ENCODE assay signal across 29 cellular contexts in the genomic region with DNA sequence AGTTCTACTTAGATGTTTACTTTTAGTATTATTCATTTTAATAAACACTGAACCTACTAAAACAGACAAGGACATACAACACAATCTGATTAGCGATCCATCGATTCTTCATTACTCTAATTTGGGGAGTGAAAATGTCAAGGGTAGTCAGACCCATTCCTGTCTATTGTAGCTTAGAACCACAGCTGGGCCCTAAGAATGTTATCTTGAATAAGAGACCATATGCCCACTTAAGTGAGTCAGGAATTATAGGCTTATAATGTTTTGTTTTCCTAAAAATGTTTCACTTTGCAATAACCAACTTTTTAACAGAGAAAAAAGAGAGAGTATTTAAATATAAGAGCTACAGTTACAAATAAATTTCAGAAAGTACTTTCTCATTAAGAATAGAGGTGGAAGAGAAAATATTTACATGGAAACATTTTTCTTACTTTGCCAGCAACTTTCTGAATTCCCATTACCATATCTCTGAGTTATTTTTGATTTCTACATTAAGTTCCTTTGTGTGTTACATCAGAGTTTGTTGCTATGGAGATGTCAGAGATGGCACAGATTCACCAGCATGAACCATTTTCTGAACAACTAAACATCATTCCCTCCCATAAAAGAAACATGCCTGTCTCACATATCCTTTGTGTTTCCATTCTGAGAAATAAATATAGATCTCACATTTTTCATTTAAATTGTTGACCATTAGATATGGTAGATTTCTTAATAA.
DNase-seq lines count a peak whose midpoint lies in the region; ATAC-seq, FAIRE-seq and TF ChIP-seq lines count a peak whose summit lies in the region.
"Had no signal": no experiment of that assay in that cellular context is flagged by ENCODE, and none has a peak within 500 bp of the region (broad histone marks: within the 10 kb centered on the region; RNA-seq: fewer than 3 reads in every experiment).

No MANE protein-coding gene starts in this region.

- H2BK15ac ChIP-seq in mesenchymal stem cell (ENCODE audit: low read depth, poor library complexity, severe bottlenecking), result no peak overlapping the region

- no peak overlapping the region for H2BK120ac ChIP-seq in mesenchymal stem cell (ENCODE audit: low read depth, low read length)

- no peak overlapping the region for H2AK5ac ChIP-seq in mesenchymal stem cell (ENCODE audit: low read length, severe bottlenecking)

- ATAC-seq in HG02610 (IDR thresholded peaks at IDR 0.05; ENCODE audit: unreplicated experiment), result no peak
- no peak for ATAC-seq in HG03457 (IDR thresholded peaks at IDR 0.05; ENCODE audit: unreplicated experiment)
- ATAC-seq: activated naive CD4-positive, alpha-beta T cell treated with anti-CD3 and anti-CD28 coated beads, Interleukin-2, amount 50 U/mL, for 72 hours; foreskin keratinocyte; heart right ventricle; lower lobe of right lung; natural killer cell had no signal

- no peaks in the 10 kb centered on the region for H3K4me1 ChIP-seq in mesenchymal stem cell (ENCODE audit: control insufficient read depth, insufficient read depth, low read depth, low read length)
- H3K4me1 ChIP-seq: foreskin keratinocyte, heart right ventricle, lower lobe of right lung, testis had no signal

- no peak overlapping the region for H2BK12ac ChIP-seq in mesenchymal stem cell (ENCODE audit: low read length in 2 of 2)

- no peak overlapping the region for H3K4me2 ChIP-seq in mesenchymal stem cell (ENCODE audit: low read length, poor library complexity, severe bottlenecking)
- H3K4me2 ChIP-seq: PC-9 had no signal

- no peak overlapping the region for H3K4ac ChIP-seq in mesenchymal stem cell (ENCODE audit: low read depth in 1 of 2, low read length in 2 of 2)

- no peak overlapping the region for H3K23ac ChIP-seq in mesenchymal stem cell (ENCODE audit: low read length in 2 of 2)

- no peaks in the 10 kb centered on the region for H3K9me3 ChIP-seq in mesenchymal stem cell (ENCODE audit: control insufficient read depth, low read length)
- H3K9me3 ChIP-seq: heart right ventricle, lower lobe of right lung, testis had no signal

- H3K79me1 ChIP-seq in mesenchymal stem cell (replicated peaks; ENCODE audit: low read length, poor library complexity, severe bottlenecking), result no peaks in the 10 kb centered on the region

- no peak for FAIRE-seq in HTR-8/SVneo (lab: Jason Lieb, UNC)
- FAIRE-seq: G401.6 had no signal

- H3K9ac ChIP-seq in mesenchymal stem cell (ENCODE audit: low read length), result no peak overlapping the region

- H3K27me3 ChIP-seq in mesenchymal stem cell (ENCODE audit: control insufficient read depth in 1 of 2, insufficient read depth in 1 of 2, low read length in 2 of 2), result no peaks in the 10 kb centered on the region
- H3K27me3 ChIP-seq: foreskin keratinocyte, heart right ventricle, testis had no signal

- no peak overlapping the region for H4K91ac ChIP-seq in mesenchymal stem cell (ENCODE audit: low read length)

- H3K4me3 ChIP-seq in cardiac fibroblast (replicated peaks in 1 of 2; ENCODE audit: low read depth in 2 of 2, low read length in 2 of 2) (no peak overlapping the region), mesenchymal stem cell (ENCODE audit: insufficient read depth in 1 of 2, low read depth in 1 of 2, low read length in 2 of 2) (no peak overlapping the region)
- H3K4me3 ChIP-seq: heart right ventricle, lower lobe of right lung, PC-9, skin epidermis, testis had no signal

- no peak overlapping the region for H3K18ac ChIP-seq in mesenchymal stem cell (ENCODE audit: low read depth in 1 of 2, low read length in 2 of 2)

- H2AFZ ChIP-seq in mesenchymal stem cell (ENCODE audit: low read depth, low read length), result no peak overlapping the region
- H2AFZ ChIP-seq: PC-9 had no signal

- H2BK5ac ChIP-seq in mesenchymal stem cell (ENCODE audit: low read depth, low read length, poor library complexity, severe bottlenecking), result no peak overlapping the region

- no peaks in the 10 kb centered on the region for H3K36me3 ChIP-seq in mesenchymal stem cell (ENCODE audit: control insufficient read depth in 1 of 2, insufficient read depth in 2 of 2, low read depth in 1 of 2, low read length in 2 of 2)
- H3K36me3 ChIP-seq: heart right ventricle, lower lobe of right lung had no signal

- H3K14ac ChIP-seq in mesenchymal stem cell (ENCODE audit: low read length in 2 of 2), result peak overlapping the region in 1 of 2 experiments; percentile 50

- DNase-seq in NCI-H524 (lab: John Stamatoyannopoulos, UW) (peak; percentile 1 to 35), NCI-H524 treated with DMSO at 0.1 percent for 48 hours (lab: John Stamatoyannopoulos, UW) (no peak), cardiac fibroblast (ENCODE audit: low read depth in 2 of 2) (peak; percentile 88 to 94), mesenchymal stem cell (peak; percentile 64), superior temporal gyrus (ENCODE audit: extremely low spot score) (peak; percentile 44), HTR-8/SVneo (ENCODE audit: insufficient read length, low spot score) (no peak)
- DNase-seq: 8988T; activated CD4-positive, alpha-beta T cell treated with anti-CD3 and anti-CD28 coated beads for 4 hours; activated CD8-positive, alpha-beta memory T cell treated with anti-CD3 and anti-CD28 coated beads for 24 hours; activated effector memory CD4-positive, alpha-beta T cell treated with Interleukin-2 at 50 U/mL for 16 hours; activated T-cell treated with anti-CD3 and anti-CD28 coated beads for 4 hours; cortex of kidney; DMS79; effector memory CD4-positive, alpha-beta T cell; foreskin keratinocyte; H9; heart right ventricle; lower lobe of right lung; natural killer cell; NCI-H510A treated with DMSO at 0.1 percent for 48 hours; PC-9; stimulated activated naive CD4-positive, alpha-beta T cell treated with Interleukin-2 at 50 U/mL for 16 hours; testis had no signal

- no peak overlapping the region for H4K8ac ChIP-seq in mesenchymal stem cell (ENCODE audit: low read length)

- WGBS in mesenchymal stem cell, result 100% methylated on average over 2 of the region's 2 CpGs

- no peak overlapping the region for H3K27ac ChIP-seq in mesenchymal stem cell (ENCODE audit: low read length, poor library complexity, severe bottlenecking)
- H3K27ac ChIP-seq: epithelial cell of prostate, foreskin keratinocyte, heart right ventricle, lower lobe of right lung, PC-9, skin epidermis, testis had no signal

- TF ChIP-seq CTCF in cardiac fibroblast (IDR thresholded peaks at IDR 0.05; ENCODE audit: low read depth, low read length), result no peak

Comparison
In these comparisons a context has a peak if more than half of its experiments do, and no peak if none do; other contexts are left out.
1. DNase-seq: peak in NCI-H524 (2 of 2), cardiac fibroblast (2 of 2), mesenchymal stem cell (single experiment) and superior temporal gyrus (single experiment); none in NCI-H524 treated with DMSO at 0.1 percent for 48 hours (single experiment) and HTR-8/SVneo (single experiment).